10 cellular contexts compared by ENCODE assay signal in genomic region chr10:68987611-68988010, GRCh38.
DNase-seq lines count a peak whose midpoint lies in the region; ATAC-seq and TF ChIP-seq lines count a peak whose summit lies in the region.
"Had no signal": no experiment of that assay in that cellular context is flagged by ENCODE, and none has a peak within 500 bp of the region (broad histone marks: within the 10 kb centered on the region; RNA-seq: fewer than 3 reads in every experiment).

No MANE protein-coding gene starts in this region.

- H3K4me1 Mint-ChIP-seq in activated naive CD4-positive, alpha-beta T cell treated with anti-CD3 and anti-CD28 coated beads, Interleukin-2, amount 10 ng/mL, durations not matched to agents 7 days and 5 days, result peaks cover 33% of the 10 kb centered on the region
- peaks cover 45% of the 10 kb centered on the region for H3K4me1 Mint-ChIP-seq in stimulated activated effector memory CD8-positive, alpha-beta T cell treated with anti-CD3 and anti-CD28 coated beads, Interleukin-12 subunit alpha, Interleukin-12 subunit beta, amount 100 ng/mL, for 72 hours

- H3K79me2 ChIP-seq in OCI-LY1 (ENCODE audit: insufficient read depth, low read length), result no peaks in the 10 kb centered on the region

- no peak overlapping the region for H2AFZ ChIP-seq in OCI-LY1 (ENCODE audit: low read length)

- H3K9ac ChIP-seq in OCI-LY1 (ENCODE audit: low read length), result no peak overlapping the region; the same call in 1 of the 2 replicates

- H3K27me3 Mint-ChIP-seq in activated naive CD4-positive, alpha-beta T cell treated with anti-CD3 and anti-CD28 coated beads, Interleukin-2, amount 10 ng/mL, durations not matched to agents 7 days and 5 days, result no peaks in the 10 kb centered on the region

- no peak overlapping the region for H3K27ac ChIP-seq in OCI-LY1 (ENCODE audit: low read depth, low read length, poor library complexity, severe bottlenecking)
- peak overlapping the region; percentile 81 for H3K27ac ChIP-seq in effector memory CD4-positive, alpha-beta T cell (ENCODE audit: insufficient read depth, low read length, poor library complexity, severe bottlenecking)

- peak overlapping the region; percentile 95 for H3K27ac Mint-ChIP-seq in activated naive CD4-positive, alpha-beta T cell treated with anti-CD3 and anti-CD28 coated beads, Interleukin-2, amount 10 ng/mL, durations not matched to agents 7 days and 5 days
- no peak overlapping the region for H3K27ac Mint-ChIP-seq in stimulated activated effector memory CD8-positive, alpha-beta T cell treated with anti-CD3 and anti-CD28 coated beads, Interleukin-12 subunit alpha, Interleukin-12 subunit beta, amount 100 ng/mL, for 72 hours

- no peaks in the 10 kb centered on the region for H3K9me2 ChIP-seq in OCI-LY1 (ENCODE audit: low read depth, low read length)

- CTCF ChIA-PET in activated naive CD4-positive, alpha-beta T cell treated with anti-CD3 and anti-CD28 coated beads, Interleukin-2, amount 10 ng/mL, durations not matched to agents 7 days and 5 days (lab: Charles Lee), result interaction anchor here (1.0 to 1.5 kb wide), 2 partner anchors 18 to 32 kb away, joined by 3 to 7 read pairs; partner anchors contain the start of gene DDX21

- H3K4me3 Mint-ChIP-seq in activated naive CD4-positive, alpha-beta T cell treated with anti-CD3 and anti-CD28 coated beads, Interleukin-2, amount 10 ng/mL, durations not matched to agents 7 days and 5 days, result peak overlapping the region; percentile 99
- H3K4me3 Mint-ChIP-seq in stimulated activated effector memory CD8-positive, alpha-beta T cell treated with anti-CD3 and anti-CD28 coated beads, Interleukin-12 subunit alpha, Interleukin-12 subunit beta, amount 100 ng/mL, for 72 hours, result peak overlapping the region; percentile 91

- ATAC-seq in stimulated activated effector memory CD8-positive, alpha-beta T cell treated with anti-CD3 and anti-CD28 coated beads, Interleukin-12 subunit alpha, Interleukin-12 subunit beta, amount 100 ng/mL, for 72 hours, result no peak
- ATAC-seq in GM21786 (IDR thresholded peaks at IDR 0.05; ENCODE audit: unreplicated experiment), result no peak

- no peaks in the 10 kb centered on the region for H4K20me1 ChIP-seq in OCI-LY1 (ENCODE audit: insufficient read depth, low read length)

- no peaks in the 10 kb centered on the region for H3K9me3 ChIP-seq in OCI-LY1 (ENCODE audit: low read length)
- no peaks in the 10 kb centered on the region for H3K9me3 ChIP-seq in effector memory CD4-positive, alpha-beta T cell (ENCODE audit: control insufficient read depth, low read length)

- H3K27me3 ChIP-seq in OCI-LY1 (ENCODE audit: insufficient read depth, low read length), result no peaks in the 10 kb centered on the region
- no peaks in the 10 kb centered on the region for H3K27me3 ChIP-seq in effector memory CD4-positive, alpha-beta T cell (replicated peaks; ENCODE audit: control insufficient read depth, insufficient read depth, low read length, poor library complexity, severe bottlenecking)

- TF ChIP-seq CTCF in OCI-LY1 (IDR thresholded peaks at IDR 0.05; ENCODE audit: low read length), result no peak

- DNase-seq in activated naive CD4-positive, alpha-beta T cell treated with anti-CD3 and anti-CD28 coated beads, Interleukin-2, amount 10 ng/mL, durations not matched to agents 7 days and 5 days, result no peak
- DNase-seq in activated naive CD4-positive, alpha-beta T cell treated with anti-CD3 and anti-CD28 coated beads, Interleukin-2, amount 50 U/mL, for 16 hours, result no peak
- no peak for DNase-seq in effector memory CD4-positive, alpha-beta T cell
- no peak for DNase-seq in stimulated activated effector memory CD8-positive, alpha-beta T cell treated with anti-CD3 and anti-CD28 coated beads, Interleukin-12 subunit alpha, Interleukin-12 subunit beta, amount 100 ng/mL, for 72 hours (ENCODE audit: low spot score in 2 of 2)
- no peak for DNase-seq in SHP77 (lab: John Stamatoyannopoulos, UW)
- no peak for DNase-seq in DMS114 treated with DMSO at 0.1 percent for 48 hours (lab: John Stamatoyannopoulos, UW; ENCODE audit: unreplicated experiment)
- DNase-seq: occipital lobe, RPMI8226 had no signal

- H3K36me3 ChIP-seq in OCI-LY1 (ENCODE audit: insufficient read depth, low read length), result peaks cover 32% of the 10 kb centered on the region
- H3K36me3 ChIP-seq in effector memory CD4-positive, alpha-beta T cell (ENCODE audit: control insufficient read depth, insufficient read depth, low read length), result peaks cover 20% of the 10 kb centered on the region

- peak overlapping the region; percentile 66 for H3K4me3 ChIP-seq in OCI-LY1 (ENCODE audit: low read depth, low read length, poor library complexity, severe bottlenecking)
- H3K4me3 ChIP-seq in effector memory CD4-positive, alpha-beta T cell (ENCODE audit: insufficient read depth, low read depth, low read length, poor library complexity, severe bottlenecking), result no peak overlapping the region

- H3K4me1 ChIP-seq in OCI-LY1 (ENCODE audit: insufficient read depth, low read length, severe bottlenecking), result peaks cover 33% of the 10 kb centered on the region
- H3K4me1 ChIP-seq in effector memory CD4-positive, alpha-beta T cell (ENCODE audit: control insufficient read depth, insufficient read depth, low read length, poor library complexity, severe bottlenecking), result peaks cover 17% of the 10 kb centered on the region

- peak overlapping the region; percentile 73 for H3K4me2 ChIP-seq in OCI-LY1 (ENCODE audit: low read length)

- H3K36me3 Mint-ChIP-seq in activated naive CD4-positive, alpha-beta T cell treated with anti-CD3 and anti-CD28 coated beads, Interleukin-2, amount 10 ng/mL, durations not matched to agents 7 days and 5 days, result peaks cover 21% of the 10 kb centered on the region
- H3K36me3 Mint-ChIP-seq in stimulated activated effector memory CD8-positive, alpha-beta T cell treated with anti-CD3 and anti-CD28 coated beads, Interleukin-12 subunit alpha, Interleukin-12 subunit beta, amount 100 ng/mL, for 72 hours, result peaks cover 66% of the 10 kb centered on the region

- peaks cover 5% of the 10 kb centered on the region; the same call in 1 of the 2 replicates for H3F3A ChIP-seq in OCI-LY1 (ENCODE audit: insufficient read depth, low read length)

- no peaks in the 10 kb centered on the region for H3K9me3 Mint-ChIP-seq in activated naive CD4-positive, alpha-beta T cell treated with anti-CD3 and anti-CD28 coated beads, Interleukin-2, amount 10 ng/mL, durations not matched to agents 7 days and 5 days
- no peaks in the 10 kb centered on the region for H3K9me3 Mint-ChIP-seq in stimulated activated effector memory CD8-positive, alpha-beta T cell treated with anti-CD3 and anti-CD28 coated beads, Interleukin-12 subunit alpha, Interleukin-12 subunit beta, amount 100 ng/mL, for 72 hours
